Comparison of ENCODE assay signal across 21 cellular contexts in genomic region chrX:97504435-97504834, GRCh38.
"Had no signal": no experiment of that assay in that cellular context is flagged by ENCODE, and none has a peak within 500 bp of the region (broad histone marks: within the 10 kb centered on the region; RNA-seq: fewer than 3 reads in every experiment).

No MANE protein-coding gene starts in this region.

- ATAC-seq: effector memory CD8-positive, alpha-beta T cell; gastroesophageal sphincter; naive thymus-derived CD4-positive, alpha-beta T cell; sciatic nerve; stimulated activated naive B cell treated with anti-CD40 and anti-IgM and Interleukin-4, amounts not matched to agents 10 μg/mL and 1 μg/mL and 100 μg/mL, for 72 hours had no signal

- H3K4me3 Mint-ChIP-seq: effector memory CD8-positive, alpha-beta T cell; naive thymus-derived CD4-positive, alpha-beta T cell; nephron progenitor cell; stimulated activated naive B cell treated with anti-CD40 and anti-IgM and Interleukin-4, amounts not matched to agents 10 μg/mL and 1 μg/mL and 100 μg/mL, for 72 hours had no signal

- H3K9me3 ChIP-seq: esophagus muscularis mucosa, gastroesophageal sphincter, neutrophil, thoracic aorta, transverse colon had no signal

- H3K27ac Mint-ChIP-seq: effector memory CD8-positive, alpha-beta T cell; naive thymus-derived CD4-positive, alpha-beta T cell; nephron progenitor cell; stimulated activated naive B cell treated with anti-CD40 and anti-IgM and Interleukin-4, amounts not matched to agents 10 μg/mL and 1 μg/mL and 100 μg/mL, for 72 hours had no signal

- H3K27ac ChIP-seq: epithelial cell of prostate, esophagus muscularis mucosa, gastroesophageal sphincter, neutrophil, spleen, stomach, thoracic aorta, transverse colon had no signal

- H3K4me3 ChIP-seq: esophagus muscularis mucosa, gastroesophageal sphincter, spleen, stomach, thoracic aorta, transverse colon had no signal

- H3K36me3 ChIP-seq: esophagus muscularis mucosa, gastroesophageal sphincter, neutrophil, spleen, stomach, thoracic aorta, transverse colon had no signal

- H3K9me3 Mint-ChIP-seq: effector memory CD8-positive, alpha-beta T cell; nephron progenitor cell had no signal

- H3K27me3 Mint-ChIP-seq: effector memory CD8-positive, alpha-beta T cell; naive thymus-derived CD4-positive, alpha-beta T cell; stimulated activated naive B cell treated with anti-CD40 and anti-IgM and Interleukin-4, amounts not matched to agents 10 μg/mL and 1 μg/mL and 100 μg/mL, for 72 hours had no signal

- H3K36me3 Mint-ChIP-seq: naive thymus-derived CD4-positive, alpha-beta T cell; stimulated activated naive B cell treated with anti-CD40 and anti-IgM and Interleukin-4, amounts not matched to agents 10 μg/mL and 1 μg/mL and 100 μg/mL, for 72 hours had no signal

- DNase-seq: effector memory CD8-positive, alpha-beta T cell; glutamatergic neuron; kidney glomerular epithelial cell; mammary epithelial cell; naive thymus-derived CD4-positive, alpha-beta T cell; nephron progenitor cell; posterior cingulate gyrus; spleen; stimulated activated CD4-positive, alpha-beta T cell treated with anti-CD3 and anti-CD28 coated beads, Interleukin-15, amount 100 ng/mL, for 24 hours; stimulated activated CD4-positive, alpha-beta T cell treated with anti-CD3 and anti-CD28 coated beads, Interleukin-1b, Interleukin-23, amount 100 ng/mL, for 48 hours; stimulated activated CD4-positive, alpha-beta T cell treated with anti-CD3 and anti-CD28 coated beads, Interleukin-4, amount 100 ng/mL, for 24 hours; stimulated activated naive B cell treated with anti-CD40 and anti-IgM and Interleukin-4, amounts not matched to agents 10 μg/mL and 1 μg/mL and 100 μg/mL, for 72 hours; stomach; substantia nigra; transverse colon had no signal

- H3K27me3 ChIP-seq: esophagus muscularis mucosa, gastroesophageal sphincter, neutrophil, spleen, stomach, transverse colon had no signal

- H3K4me1 Mint-ChIP-seq: naive thymus-derived CD4-positive, alpha-beta T cell; nephron progenitor cell; stimulated activated naive B cell treated with anti-CD40 and anti-IgM and Interleukin-4, amounts not matched to agents 10 μg/mL and 1 μg/mL and 100 μg/mL, for 72 hours had no signal

- H3K4me1 ChIP-seq: esophagus muscularis mucosa, gastroesophageal sphincter, spleen, stomach, transverse colon had no signal
